Comparison of ENCODE assay signal across 12 cellular contexts in the genomic region with DNA sequence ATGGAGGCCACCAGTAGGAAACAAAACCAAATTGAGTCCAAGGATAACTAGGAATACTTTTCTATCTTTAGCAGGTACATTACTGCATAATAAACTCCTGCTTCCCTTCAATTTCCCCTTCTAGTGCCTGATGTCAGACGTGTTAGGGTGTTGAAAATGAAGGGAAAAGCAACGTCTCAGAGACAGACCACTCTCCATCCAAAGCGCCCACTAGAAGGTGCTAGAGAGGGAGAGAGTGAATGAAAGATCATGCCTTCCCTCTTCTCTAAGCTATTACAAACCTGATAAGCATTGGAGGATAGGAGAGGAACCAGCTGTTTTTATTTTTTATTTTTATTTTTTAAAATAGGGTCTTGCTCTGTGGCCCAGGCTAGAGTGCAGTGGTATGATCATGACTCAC.
DNase-seq lines count a peak whose midpoint lies in the region; FAIRE-seq and TF ChIP-seq lines count a peak whose summit lies in the region.
"Had no signal": no experiment of that assay in that cellular context is flagged by ENCODE, and none has a peak within 500 bp of the region (broad histone marks: within the 10 kb centered on the region; RNA-seq: fewer than 3 reads in every experiment).

No MANE protein-coding gene starts in this region.

- DNase-seq in NOMO-1 treated with DMSO at 0.1 percent for 48 hours (lab: John Stamatoyannopoulos, UW; ENCODE audit: unreplicated experiment) (peak; percentile 32), NOMO-1 treated with dmso at 0.1 percent for 144 hours (lab: John Stamatoyannopoulos, UW; ENCODE audit: unreplicated experiment) (no peak), MV-4-11 (lab: John Stamatoyannopoulos, UW) (peak; percentile 19), coronary artery (ENCODE audit: low spot score) (no peak), NCI-H345 treated with DMSO at 0.1 percent for 48 hours (lab: John Stamatoyannopoulos, UW; ENCODE audit: unreplicated experiment) (no peak), RCC 7860 (ENCODE audit: low spot score) (no peak), GM12891 (ENCODE audit: insufficient read length, low spot score) (no peak)
- DNase-seq: activated effector memory CD4-positive, alpha-beta T cell treated with anti-CD3 and anti-CD28 coated beads, Interleukin-2, amount 50 U/mL, for 16 hours; C1 segment of cervical spinal cord; H7 had no signal

- H3K4me1 ChIP-seq in neutrophil (ENCODE audit: control insufficient read depth in 1 of 2, insufficient read depth in 1 of 2, low read depth in 1 of 2, low read length in 1 of 2), result peaks cover 51 to 56% of the 10 kb centered on the region in 2 experiments

- no peaks in the 10 kb centered on the region for H3K9me3 ChIP-seq in neutrophil

- no peaks in the 10 kb centered on the region for H3K36me3 ChIP-seq in neutrophil

- peak; percentile 27 for TF ChIP-seq CTCF in coronary artery (IDR thresholded peaks at IDR 0.05)
- no peak for TF ChIP-seq CTCF in neutrophil (IDR thresholded peaks at IDR 0.05)

- no peak for TF ChIP-seq POLR2A in GM12891 (IDR thresholded peaks at IDR 0.05; ENCODE audit: low read depth, low read length)

- no peaks in the 10 kb centered on the region for H3K27me3 ChIP-seq in neutrophil

- H3K27ac ChIP-seq in coronary artery (no peak overlapping the region), neutrophil (peak overlapping the region; percentile 53)

- FAIRE-seq in RCC 7860 (lab: Jason Lieb, UNC) (no peak), GM12891 (lab: Jason Lieb, UNC) (no peak)

- H3K4me3 ChIP-seq in coronary artery (no peak overlapping the region), neutrophil (ENCODE audit: low read depth in 1 of 2, low read length in 1 of 2) (no peak overlapping the region)
- H3K4me3 ChIP-seq: lung had no signal

TF ChIP-seq in GM12891, 5 proteins besides CTCF, POLR2A, EP300 and RAD21:
- no peak for TF ChIP-seq SPI1 (IDR thresholded peaks at IDR 0.05; ENCODE audit: low read depth, low read length)
- no peak for TF ChIP-seq POU2F2 (IDR thresholded peaks at IDR 0.05; ENCODE audit: low read depth, low read length)
- TF ChIP-seq TAF1 (IDR thresholded peaks at IDR 0.05; ENCODE audit: low read depth, low read length), result no peak
- TF ChIP-seq POLR2AphosphoS5 (IDR thresholded peaks at IDR 0.05; ENCODE audit: low read depth, low read length), result no peak
- TF ChIP-seq PAX5 (IDR thresholded peaks at IDR 0.05; ENCODE audit: insufficient read depth, low read length, severe bottlenecking), result no peak
TF ChIP-seq in GM12891: peak in this region for 0.

Comparison
In these comparisons a context has a peak if more than half of its experiments do, and no peak if none do; other contexts are left out.
1. DNase-seq: peak in NOMO-1 treated with DMSO at 0.1 percent for 48 hours (single experiment) and MV-4-11 (single experiment); none in NOMO-1 treated with dmso at 0.1 percent for 144 hours (single experiment), coronary artery (single experiment), NCI-H345 treated with DMSO at 0.1 percent for 48 hours (single experiment), RCC 7860 (single experiment) and GM12891 (single experiment).